In genomic region chr6:159110013-159110412, GRCh38 we compare ENCODE assay signal across 9 cellular contexts. TPM values are rescaled to one million over a fixed set of nuclear protein-coding genes. Genes with fewer than 3 reads are reported as not detected.
DNase-seq lines count a peak whose midpoint lies in the region; TF ChIP-seq lines count a peak whose summit lies in the region.
"Had no signal": no experiment of that assay in that cellular context is flagged by ENCODE, and none has a peak within 500 bp of the region (broad histone marks: within the 10 kb centered on the region; RNA-seq: fewer than 3 reads in every experiment).

No MANE protein-coding gene starts in this region.

- DNase-seq in activated CD4-positive, alpha-beta T cell treated with anti-CD3 and anti-CD28 coated beads, Interleukin-2, amount 10 ng/mL, durations not matched to agents 24 days and 14 days, result peak; percentile 81
- DNase-seq in activated CD4-positive, alpha-beta T cell treated with anti-CD3 and anti-CD28 coated beads for 1 hour, result no peak
- DNase-seq in Jurkat, Clone E6-1 (ENCODE audit: low read depth, low spot score), result peak; percentile 53
- DNase-seq in iPS DF 4.7 (ENCODE audit: extremely low read depth, low spot score) (peak; percentile 82), type B pancreatic cell (ENCODE audit: extremely low spot score, unreplicated experiment) (peak; percentile 37), coronary artery (ENCODE audit: low spot score) (no peak)
- DNase-seq in T-helper 2 cell treated with Interferon-gamma antibody and Interleukin-4, amounts not matched to agents 5 μg/mL and 100 μg/mL, for 36 hours (ENCODE audit: low spot score), result no peak

- no peak overlapping the region for H3K4me3 Mint-ChIP-seq in activated CD4-positive, alpha-beta T cell treated with anti-CD3 and anti-CD28 coated beads, Interleukin-2, amount 10 ng/mL, durations not matched to agents 24 days and 14 days
- no peak overlapping the region for H3K4me3 Mint-ChIP-seq in type B pancreatic cell
- H3K4me3 Mint-ChIP-seq in T-helper 2 cell treated with Interferon-gamma antibody and Interleukin-4, amounts not matched to agents 5 μg/mL and 100 μg/mL, for 36 hours, result no peak overlapping the region

- TF ChIP-seq CTCF in VCaP (conservative IDR thresholded peaks at IDR 0.05), result peak; percentile 36; the same call in 1 of the 2 replicates
- peak; percentile 75 for TF ChIP-seq CTCF in type B pancreatic cell (conservative IDR thresholded peaks at IDR 0.05)
- no peak for TF ChIP-seq CTCF in coronary artery (IDR thresholded peaks at IDR 0.05)

- intact Hi-C loops in activated CD4-positive, alpha-beta T cell treated with anti-CD3 and anti-CD28 coated beads, Interleukin-2, amount 10 ng/mL, durations not matched to agents 24 days and 14 days (cut with micrococcal nuclease), result no loop called here

- no peak overlapping the region for H3K4me3 ChIP-seq in Jurkat, Clone E6-1 (ENCODE audit: low read length)
- H3K4me3 ChIP-seq in coronary artery, result no peak overlapping the region

- peaks cover 43% of the 10 kb centered on the region for H3K4me1 Mint-ChIP-seq in activated CD4-positive, alpha-beta T cell treated with anti-CD3 and anti-CD28 coated beads, Interleukin-2, amount 10 ng/mL, durations not matched to agents 24 days and 14 days
- H3K4me1 Mint-ChIP-seq in type B pancreatic cell (ENCODE audit: unreplicated experiment), result peaks cover 4% of the 10 kb centered on the region
- H3K4me1 Mint-ChIP-seq in T-helper 2 cell treated with Interferon-gamma antibody and Interleukin-4, amounts not matched to agents 5 μg/mL and 100 μg/mL, for 36 hours (ENCODE audit: low read depth), result peaks cover 44% of the 10 kb centered on the region

- H3K27ac Mint-ChIP-seq in activated CD4-positive, alpha-beta T cell treated with anti-CD3 and anti-CD28 coated beads, Interleukin-2, amount 10 ng/mL, durations not matched to agents 24 days and 14 days, result no peak overlapping the region
- H3K27ac Mint-ChIP-seq in type B pancreatic cell, result no peak overlapping the region
- no peak overlapping the region for H3K27ac Mint-ChIP-seq in T-helper 2 cell treated with Interferon-gamma antibody and Interleukin-4, amounts not matched to agents 5 μg/mL and 100 μg/mL, for 36 hours

- H3K27ac ChIP-seq in VCaP, result no peak overlapping the region
- no peak overlapping the region for H3K27ac ChIP-seq in coronary artery

- no peaks in the 10 kb centered on the region for H3K9me3 Mint-ChIP-seq in activated CD4-positive, alpha-beta T cell treated with anti-CD3 and anti-CD28 coated beads, Interleukin-2, amount 10 ng/mL, durations not matched to agents 24 days and 14 days
- H3K9me3 Mint-ChIP-seq in type B pancreatic cell, result no peaks in the 10 kb centered on the region
- H3K9me3 Mint-ChIP-seq in T-helper 2 cell treated with Interferon-gamma antibody and Interleukin-4, amounts not matched to agents 5 μg/mL and 100 μg/mL, for 36 hours, result no peaks in the 10 kb centered on the region

- no peaks in the 10 kb centered on the region for H3K36me3 Mint-ChIP-seq in activated CD4-positive, alpha-beta T cell treated with anti-CD3 and anti-CD28 coated beads, Interleukin-2, amount 10 ng/mL, durations not matched to agents 24 days and 14 days (ENCODE audit: low read depth)
- H3K36me3 Mint-ChIP-seq in type B pancreatic cell, result no peaks in the 10 kb centered on the region
- H3K36me3 Mint-ChIP-seq in T-helper 2 cell treated with Interferon-gamma antibody and Interleukin-4, amounts not matched to agents 5 μg/mL and 100 μg/mL, for 36 hours (ENCODE audit: low read depth), result no peaks in the 10 kb centered on the region

- no peaks in the 10 kb centered on the region for H3K27me3 Mint-ChIP-seq in activated CD4-positive, alpha-beta T cell treated with anti-CD3 and anti-CD28 coated beads, Interleukin-2, amount 10 ng/mL, durations not matched to agents 24 days and 14 days
- peaks cover 11% of the 10 kb centered on the region for H3K27me3 Mint-ChIP-seq in type B pancreatic cell
- H3K27me3 Mint-ChIP-seq in T-helper 2 cell treated with Interferon-gamma antibody and Interleukin-4, amounts not matched to agents 5 μg/mL and 100 μg/mL, for 36 hours (ENCODE audit: low read depth), result no peaks in the 10 kb centered on the region

RNA-seq across cellular contexts. Expression of gene FNDC1, which starts 59.2 kb away (rescaled TPM):
- not detected in 2 replicates for total RNA-seq in activated CD4-positive, alpha-beta T cell treated with anti-CD3 and anti-CD28 coated beads, Interleukin-2, amount 10 ng/mL, durations not matched to agents 24 days and 14 days
- not detected for polyA plus RNA-seq in Jurkat, Clone E6-1 (2012; ENCODE audit: insufficient read depth, insufficient read length)
- 0.14 and 1.7 TPM in 2 replicates for total RNA-seq in type B pancreatic cell (ENCODE audit: low replicate concordance)
- total RNA-seq: dermis microvascular lymphatic vessel endothelial cell had no signal

Comparison
In these comparisons a context has a peak if more than half of its experiments do, and no peak if none do; other contexts are left out.
1. DNase-seq: peak in activated CD4-positive, alpha-beta T cell treated with anti-CD3 and anti-CD28 coated beads, Interleukin-2, amount 10 ng/mL, durations not matched to agents 24 days and 14 days (single experiment), Jurkat, Clone E6-1 (single experiment), iPS DF 4.7 (single experiment) and type B pancreatic cell (single experiment); none in activated CD4-positive, alpha-beta T cell treated with anti-CD3 and anti-CD28 coated beads for 1 hour (single experiment), coronary artery (single experiment) and T-helper 2 cell treated with Interferon-gamma antibody and Interleukin-4, amounts not matched to agents 5 μg/mL and 100 μg/mL, for 36 hours (single experiment).